ENCODE assay signal across 22 cellular contexts in genomic region chr9:81077572-81077971, GRCh38.
DNase-seq lines count a peak whose midpoint lies in the region; ATAC-seq and TF ChIP-seq lines count a peak whose summit lies in the region.
"Had no signal": no experiment of that assay in that cellular context is flagged by ENCODE, and none has a peak within 500 bp of the region (broad histone marks: within the 10 kb centered on the region; RNA-seq: fewer than 3 reads in every experiment).

No MANE protein-coding gene starts in this region.

- TF ChIP-seq CTCF in GM12865 (IDR thresholded peaks at IDR 0.05; ENCODE audit: insufficient read depth, low read depth, low read length, missing control alignments): no peak

- H3K4me3 ChIP-seq in GM12865 (ENCODE audit: low read depth, low read length): no peak overlapping the region
- H3K4me3 ChIP-seq: lung, mucosa of descending colon, uterus had no signal

- peak; percentile 94 for ATAC-seq in GM19395 (IDR thresholded peaks at IDR 0.05; ENCODE audit: unreplicated experiment)
- peak; percentile 70 for ATAC-seq in GM21717 (IDR thresholded peaks at IDR 0.05; ENCODE audit: unreplicated experiment)
- peak; percentile 77 for ATAC-seq in HG03196 (IDR thresholded peaks at IDR 0.05; ENCODE audit: unreplicated experiment)
- no peak for ATAC-seq in HG03460 (IDR thresholded peaks at IDR 0.05; ENCODE audit: unreplicated experiment)
- no peak for ATAC-seq in HG03469 (IDR thresholded peaks at IDR 0.05; ENCODE audit: unreplicated experiment)
- ATAC-seq: esophagus mucosa; mucosa of descending colon; natural killer cell treated with Interleukin-12 subunit alpha and Interleukin-12 subunit beta and Interleukin-15 and Interleukin-18, amount 100 ng/mL, for 72 hours had no signal

- DNase-seq in GM12865 (ENCODE audit: low read depth) (peak; percentile 17), RPMI8226 (no peak), GF-D8 (lab: John Stamatoyannopoulos, UW) (no peak)
- DNase-seq: activated CD4-positive, alpha-beta T cell treated with anti-CD3 and anti-CD28 coated beads for 4 hours; activated gamma-delta T cell; activated naive CD8-positive, alpha-beta T cell treated with anti-CD3 and anti-CD28 coated beads, Interleukin-2, amount 10 ng/mL, durations not matched to agents 7 days and 5 days; activated T-cell treated with anti-CD3 and anti-CD28 coated beads, Interleukin-2, amount 50 U/mL, for 1 hour; foreskin fibroblast; HCEC 1CT; mucosa of descending colon; NCI-H1436 treated with DMSO at 0.1 percent for 48 hours; NCI-H510A; OCI-M1; uterus had no signal

Comparison
In these comparisons a context has a peak if more than half of its experiments do, and no peak if none do; other contexts are left out.
1. ATAC-seq: peak in GM19395 (single experiment), GM21717 (single experiment) and HG03196 (single experiment); none in HG03460 (single experiment) and HG03469 (single experiment).